In the genomic region with DNA sequence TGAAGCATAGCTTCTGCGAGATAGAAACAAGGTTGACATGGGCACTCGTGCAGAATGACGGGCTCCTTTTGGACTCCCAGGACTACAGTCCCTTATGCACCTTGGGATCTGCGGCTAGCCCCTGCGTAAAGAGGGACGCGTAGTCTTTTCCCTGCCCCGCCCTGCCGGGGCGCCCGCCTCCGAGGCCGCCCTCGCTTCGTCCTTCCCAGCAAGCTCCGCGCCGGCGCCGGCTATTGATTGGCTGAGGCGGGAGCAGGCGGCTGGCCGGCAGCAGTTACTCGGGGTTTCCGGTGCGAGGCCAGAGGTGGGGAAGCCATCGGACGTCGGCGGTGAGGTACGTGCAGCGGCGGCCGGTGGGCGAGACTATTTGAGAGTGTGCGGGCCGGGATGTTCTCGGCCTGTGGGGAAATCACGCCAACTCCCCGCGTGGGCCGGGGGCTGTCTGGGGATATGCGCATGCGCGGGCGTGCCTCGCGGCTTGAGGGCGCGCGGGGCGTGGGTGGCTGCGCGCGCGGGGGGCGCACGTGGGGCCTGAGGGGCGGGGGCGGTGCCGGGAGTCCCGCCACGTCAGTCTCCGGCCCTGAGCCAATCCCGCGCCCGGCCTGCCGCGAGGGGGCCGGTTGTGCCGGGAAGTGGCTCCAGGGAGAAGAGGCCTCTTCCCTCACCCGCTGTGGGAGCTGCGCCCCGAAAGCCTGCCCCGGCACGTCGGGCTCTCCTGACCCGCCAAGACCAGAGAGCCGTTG, we compare ENCODE assay signal across 1 cellular context.
A peak's percentile ranks its signal among the peaks of the same experiment; 100 is the strongest.
TF ChIP-seq lines count a peak whose summit lies in the region.

Gene TXLNA, plus strand, starts transcription at position 233 of the 743 bp plus-strand sequence. CDS start 671 bp downstream, outside the sequence.

TF ChIP-seq in HepG2, 621 proteins besides CTCF, POLR2A, EP300 and RAD21 (continued from another document and continues in another):
- TF ChIP-seq KIAA2018 (CRISPR knock-in tag; IDR thresholded peaks at IDR 0.05; ENCODE audit: borderline replicate concordance), result no peak
- TF ChIP-seq, protein P1, sequence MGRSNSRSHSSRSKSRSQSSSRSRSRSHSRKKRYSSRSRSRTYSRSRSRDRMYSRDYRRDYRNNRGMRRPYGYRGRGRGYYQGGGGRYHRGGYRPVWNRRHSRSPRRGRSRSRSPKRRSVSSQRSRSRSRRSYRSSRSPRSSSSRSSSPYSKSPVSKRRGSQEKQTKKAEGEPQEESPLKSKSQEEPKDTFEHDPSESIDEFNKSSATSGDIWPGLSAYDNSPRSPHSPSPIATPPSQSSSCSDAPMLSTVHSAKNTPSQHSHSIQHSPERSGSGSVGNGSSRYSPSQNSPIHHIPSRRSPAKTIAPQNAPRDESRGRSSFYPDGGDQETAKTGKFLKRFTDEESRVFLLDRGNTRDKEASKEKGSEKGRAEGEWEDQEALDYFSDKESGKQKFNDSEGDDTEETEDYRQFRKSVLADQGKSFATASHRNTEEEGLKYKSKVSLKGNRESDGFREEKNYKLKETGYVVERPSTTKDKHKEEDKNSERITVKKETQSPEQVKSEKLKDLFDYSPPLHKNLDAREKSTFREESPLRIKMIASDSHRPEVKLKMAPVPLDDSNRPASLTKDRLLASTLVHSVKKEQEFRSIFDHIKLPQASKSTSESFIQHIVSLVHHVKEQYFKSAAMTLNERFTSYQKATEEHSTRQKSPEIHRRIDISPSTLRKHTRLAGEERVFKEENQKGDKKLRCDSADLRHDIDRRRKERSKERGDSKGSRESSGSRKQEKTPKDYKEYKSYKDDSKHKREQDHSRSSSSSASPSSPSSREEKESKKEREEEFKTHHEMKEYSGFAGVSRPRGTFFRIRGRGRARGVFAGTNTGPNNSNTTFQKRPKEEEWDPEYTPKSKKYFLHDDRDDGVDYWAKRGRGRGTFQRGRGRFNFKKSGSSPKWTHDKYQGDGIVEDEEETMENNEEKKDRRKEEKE (IDR thresholded peaks at IDR 0.05), result no peak
- no peak for TF ChIP-seq CBX5 (CRISPR knock-in tag; IDR thresholded peaks at IDR 0.05; ENCODE audit: borderline replicate concordance)
- no peak for TF ChIP-seq CC2D1A (CRISPR knock-in tag; IDR thresholded peaks at IDR 0.05)
- peak; percentile 14 for TF ChIP-seq GATAD2A (CRISPR knock-in tag; IDR thresholded peaks at IDR 0.05)
- peak; percentile 96 for TF ChIP-seq ZNF841 (CRISPR knock-in tag; IDR thresholded peaks at IDR 0.05; ENCODE audit: borderline replicate concordance)
- TF ChIP-seq ZNF660 (CRISPR knock-in tag; IDR thresholded peaks at IDR 0.05; ENCODE audit: borderline replicate concordance, low read depth), result no peak
- TF ChIP-seq ZNF605 (CRISPR knock-in tag; IDR thresholded peaks at IDR 0.05), result peak; percentile 55
- no peak for TF ChIP-seq ZNF577 (CRISPR knock-in tag; IDR thresholded peaks at IDR 0.05; ENCODE audit: borderline replicate concordance, low read depth)
- TF ChIP-seq ELF4 (CRISPR knock-in tag; IDR thresholded peaks at IDR 0.05; ENCODE audit: borderline replicate concordance), result no peak
- TF ChIP-seq KDM5A (IDR thresholded peaks at IDR 0.05; ENCODE audit: borderline replicate concordance, low read length), result peak; percentile 20; the same call in 1 of the 2 replicates
- peak; percentile 50 for TF ChIP-seq ZNF205 (CRISPR knock-in tag; IDR thresholded peaks at IDR 0.05)
- no peak for TF ChIP-seq HHEX (CRISPR knock-in tag; IDR thresholded peaks at IDR 0.05)
- TF ChIP-seq TBL1XR1 (IDR thresholded peaks at IDR 0.05; ENCODE audit: borderline replicate concordance, low read length, partially characterized antibody), result no peak
- peak; percentile 82; the same call in 1 of the 2 replicates for TF ChIP-seq FOXC1 (CRISPR knock-in tag; IDR thresholded peaks at IDR 0.05; ENCODE audit: borderline replicate concordance)
- TF ChIP-seq RCOR2 (CRISPR knock-in tag; IDR thresholded peaks at IDR 0.05), result no peak
- TF ChIP-seq CHCHD3 (CRISPR knock-in tag; IDR thresholded peaks at IDR 0.05), result no peak
- TF ChIP-seq YEATS2 (CRISPR knock-in tag; IDR thresholded peaks at IDR 0.05; ENCODE audit: borderline replicate concordance), result peak; percentile 85
- peak; percentile 96 for TF ChIP-seq SMYD3 (CRISPR knock-in tag; IDR thresholded peaks at IDR 0.05)
- TF ChIP-seq ZNF781 (CRISPR knock-in tag; IDR thresholded peaks at IDR 0.05; ENCODE audit: borderline replicate concordance, not compliant biosample characterization), result peak; percentile 89
- TF ChIP-seq ZUFSP (CRISPR knock-in tag; IDR thresholded peaks at IDR 0.05; ENCODE audit: borderline replicate concordance), result no peak
- TF ChIP-seq ZZZ3 (CRISPR knock-in tag; IDR thresholded peaks at IDR 0.05; ENCODE audit: borderline replicate concordance), result 0 out of 2 replicates have a peak, but pooled peaks have one; percentile 21
- peak; percentile 85; the same call in 1 of the 2 replicates for TF ChIP-seq ZNF576 (CRISPR knock-in tag; IDR thresholded peaks at IDR 0.05)
- peak; percentile 87; the same call in 1 of the 2 replicates for TF ChIP-seq ETV5 (CRISPR knock-in tag; IDR thresholded peaks at IDR 0.05; ENCODE audit: borderline replicate concordance)
- no peak for TF ChIP-seq TRIM24 (CRISPR knock-in tag; IDR thresholded peaks at IDR 0.05)
- no peak; the same call in 1 of the 2 replicates for TF ChIP-seq KDM6A (CRISPR knock-in tag; IDR thresholded peaks at IDR 0.05; ENCODE audit: low read depth)
- TF ChIP-seq PHB2 (IDR thresholded peaks at IDR 0.05; ENCODE audit: partially characterized antibody), result no peak
- peak; percentile 24; the same call in 1 of the 2 replicates for TF ChIP-seq MEIS1 (CRISPR knock-in tag; IDR thresholded peaks at IDR 0.05; ENCODE audit: borderline replicate concordance)
- no peak for TF ChIP-seq ZNF549 (CRISPR knock-in tag; IDR thresholded peaks at IDR 0.05)
- TF ChIP-seq, protein P2, sequence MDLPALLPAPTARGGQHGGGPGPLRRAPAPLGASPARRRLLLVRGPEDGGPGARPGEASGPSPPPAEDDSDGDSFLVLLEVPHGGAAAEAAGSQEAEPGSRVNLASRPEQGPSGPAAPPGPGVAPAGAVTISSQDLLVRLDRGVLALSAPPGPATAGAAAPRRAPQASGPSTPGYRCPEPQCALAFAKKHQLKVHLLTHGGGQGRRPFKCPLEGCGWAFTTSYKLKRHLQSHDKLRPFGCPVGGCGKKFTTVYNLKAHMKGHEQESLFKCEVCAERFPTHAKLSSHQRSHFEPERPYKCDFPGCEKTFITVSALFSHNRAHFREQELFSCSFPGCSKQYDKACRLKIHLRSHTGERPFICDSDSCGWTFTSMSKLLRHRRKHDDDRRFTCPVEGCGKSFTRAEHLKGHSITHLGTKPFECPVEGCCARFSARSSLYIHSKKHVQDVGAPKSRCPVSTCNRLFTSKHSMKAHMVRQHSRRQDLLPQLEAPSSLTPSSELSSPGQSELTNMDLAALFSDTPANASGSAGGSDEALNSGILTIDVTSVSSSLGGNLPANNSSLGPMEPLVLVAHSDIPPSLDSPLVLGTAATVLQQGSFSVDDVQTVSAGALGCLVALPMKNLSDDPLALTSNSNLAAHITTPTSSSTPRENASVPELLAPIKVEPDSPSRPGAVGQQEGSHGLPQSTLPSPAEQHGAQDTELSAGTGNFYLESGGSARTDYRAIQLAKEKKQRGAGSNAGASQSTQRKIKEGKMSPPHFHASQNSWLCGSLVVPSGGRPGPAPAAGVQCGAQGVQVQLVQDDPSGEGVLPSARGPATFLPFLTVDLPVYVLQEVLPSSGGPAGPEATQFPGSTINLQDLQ (CRISPR knock-in tag; IDR thresholded peaks at IDR 0.05), result peak; percentile 95
- TF ChIP-seq, protein P3, sequence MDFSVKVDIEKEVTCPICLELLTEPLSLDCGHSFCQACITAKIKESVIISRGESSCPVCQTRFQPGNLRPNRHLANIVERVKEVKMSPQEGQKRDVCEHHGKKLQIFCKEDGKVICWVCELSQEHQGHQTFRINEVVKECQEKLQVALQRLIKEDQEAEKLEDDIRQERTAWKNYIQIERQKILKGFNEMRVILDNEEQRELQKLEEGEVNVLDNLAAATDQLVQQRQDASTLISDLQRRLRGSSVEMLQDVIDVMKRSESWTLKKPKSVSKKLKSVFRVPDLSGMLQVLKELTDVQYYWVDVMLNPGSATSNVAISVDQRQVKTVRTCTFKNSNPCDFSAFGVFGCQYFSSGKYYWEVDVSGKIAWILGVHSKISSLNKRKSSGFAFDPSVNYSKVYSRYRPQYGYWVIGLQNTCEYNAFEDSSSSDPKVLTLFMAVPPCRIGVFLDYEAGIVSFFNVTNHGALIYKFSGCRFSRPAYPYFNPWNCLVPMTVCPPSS (IDR thresholded peaks at IDR 0.05), result no peak
- peak; percentile 93 for TF ChIP-seq HES4 (CRISPR knock-in tag; IDR thresholded peaks at IDR 0.05; ENCODE audit: borderline replicate concordance)
- peak; percentile 84; the same call in 1 of the 2 replicates for TF ChIP-seq ZNF788 (CRISPR knock-in tag; IDR thresholded peaks at IDR 0.05; ENCODE audit: borderline replicate concordance)
- TF ChIP-seq DNMT1 (CRISPR knock-in tag; IDR thresholded peaks at IDR 0.05), result 0 out of 2 replicates have a peak, but pooled peaks have one; percentile 24
- TF ChIP-seq RORA (CRISPR knock-in tag; IDR thresholded peaks at IDR 0.05), result no peak
- TF ChIP-seq ZBTB33 (CRISPR knock-in tag; IDR thresholded peaks at IDR 0.05), result 0 out of 2 replicates have a peak, but pooled peaks have one; percentile 8
